In the genomic region with DNA sequence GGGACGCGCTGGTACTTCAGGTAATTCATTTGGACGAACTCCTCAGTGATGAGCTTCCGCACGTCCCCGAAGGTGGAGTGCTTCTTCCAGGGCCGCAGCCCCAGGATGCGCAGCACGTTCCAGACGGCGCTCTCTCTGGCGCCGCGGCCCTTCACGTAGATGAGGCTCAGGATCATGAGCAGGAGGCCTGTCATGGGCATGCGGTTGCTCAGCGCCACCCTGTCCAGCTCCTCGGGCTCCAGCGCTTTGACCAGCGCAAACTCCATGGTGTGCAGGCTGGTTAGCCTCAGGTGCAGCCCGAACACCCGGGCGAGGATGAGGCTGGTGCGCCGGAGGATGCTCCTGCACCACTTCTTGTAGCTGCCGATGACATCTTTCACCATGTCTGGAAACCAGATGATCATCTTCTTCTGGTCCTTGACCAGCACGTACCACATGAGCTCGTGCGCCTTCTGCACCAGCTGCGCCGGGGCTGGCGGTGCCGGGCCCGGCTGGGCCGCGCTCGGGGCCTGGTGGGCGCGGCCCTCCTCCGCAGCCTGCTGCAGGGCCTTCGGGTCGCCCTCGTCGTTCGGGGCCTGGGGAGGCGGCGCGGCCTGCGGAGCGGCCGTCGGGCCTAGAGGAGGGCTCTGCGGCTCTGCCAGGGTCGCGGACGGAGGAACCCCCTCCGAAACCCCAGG, we compare ENCODE assay signal across 1 cellular context.
TF ChIP-seq lines count a peak whose summit lies in the region.

No MANE protein-coding gene starts in this region.

TF ChIP-seq in SK-N-SH, 30 proteins besides CTCF, POLR2A, EP300 and RAD21 (continued from another document):
- TF ChIP-seq, protein P1, sequence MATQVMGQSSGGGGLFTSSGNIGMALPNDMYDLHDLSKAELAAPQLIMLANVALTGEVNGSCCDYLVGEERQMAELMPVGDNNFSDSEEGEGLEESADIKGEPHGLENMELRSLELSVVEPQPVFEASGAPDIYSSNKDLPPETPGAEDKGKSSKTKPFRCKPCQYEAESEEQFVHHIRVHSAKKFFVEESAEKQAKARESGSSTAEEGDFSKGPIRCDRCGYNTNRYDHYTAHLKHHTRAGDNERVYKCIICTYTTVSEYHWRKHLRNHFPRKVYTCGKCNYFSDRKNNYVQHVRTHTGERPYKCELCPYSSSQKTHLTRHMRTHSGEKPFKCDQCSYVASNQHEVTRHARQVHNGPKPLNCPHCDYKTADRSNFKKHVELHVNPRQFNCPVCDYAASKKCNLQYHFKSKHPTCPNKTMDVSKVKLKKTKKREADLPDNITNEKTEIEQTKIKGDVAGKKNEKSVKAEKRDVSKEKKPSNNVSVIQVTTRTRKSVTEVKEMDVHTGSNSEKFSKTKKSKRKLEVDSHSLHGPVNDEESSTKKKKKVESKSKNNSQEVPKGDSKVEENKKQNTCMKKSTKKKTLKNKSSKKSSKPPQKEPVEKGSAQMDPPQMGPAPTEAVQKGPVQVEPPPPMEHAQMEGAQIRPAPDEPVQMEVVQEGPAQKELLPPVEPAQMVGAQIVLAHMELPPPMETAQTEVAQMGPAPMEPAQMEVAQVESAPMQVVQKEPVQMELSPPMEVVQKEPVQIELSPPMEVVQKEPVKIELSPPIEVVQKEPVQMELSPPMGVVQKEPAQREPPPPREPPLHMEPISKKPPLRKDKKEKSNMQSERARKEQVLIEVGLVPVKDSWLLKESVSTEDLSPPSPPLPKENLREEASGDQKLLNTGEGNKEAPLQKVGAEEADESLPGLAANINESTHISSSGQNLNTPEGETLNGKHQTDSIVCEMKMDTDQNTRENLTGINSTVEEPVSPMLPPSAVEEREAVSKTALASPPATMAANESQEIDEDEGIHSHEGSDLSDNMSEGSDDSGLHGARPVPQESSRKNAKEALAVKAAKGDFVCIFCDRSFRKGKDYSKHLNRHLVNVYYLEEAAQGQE (IDR thresholded peaks at IDR 0.05; ENCODE audit: low read depth, low read length) = no peak
- TF ChIP-seq, protein P2, sequence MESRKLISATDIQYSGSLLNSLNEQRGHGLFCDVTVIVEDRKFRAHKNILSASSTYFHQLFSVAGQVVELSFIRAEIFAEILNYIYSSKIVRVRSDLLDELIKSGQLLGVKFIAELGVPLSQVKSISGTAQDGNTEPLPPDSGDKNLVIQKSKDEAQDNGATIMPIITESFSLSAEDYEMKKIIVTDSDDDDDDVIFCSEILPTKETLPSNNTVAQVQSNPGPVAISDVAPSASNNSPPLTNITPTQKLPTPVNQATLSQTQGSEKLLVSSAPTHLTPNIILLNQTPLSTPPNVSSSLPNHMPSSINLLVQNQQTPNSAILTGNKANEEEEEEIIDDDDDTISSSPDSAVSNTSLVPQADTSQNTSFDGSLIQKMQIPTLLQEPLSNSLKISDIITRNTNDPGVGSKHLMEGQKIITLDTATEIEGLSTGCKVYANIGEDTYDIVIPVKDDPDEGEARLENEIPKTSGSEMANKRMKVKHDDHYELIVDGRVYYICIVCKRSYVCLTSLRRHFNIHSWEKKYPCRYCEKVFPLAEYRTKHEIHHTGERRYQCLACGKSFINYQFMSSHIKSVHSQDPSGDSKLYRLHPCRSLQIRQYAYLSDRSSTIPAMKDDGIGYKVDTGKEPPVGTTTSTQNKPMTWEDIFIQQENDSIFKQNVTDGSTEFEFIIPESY (IDR thresholded peaks at IDR 0.05; ENCODE audit: borderline replicate concordance, low read depth) = no peak
- TF ChIP-seq EZH2phosphoT487 (IDR thresholded peaks at IDR 0.05; ENCODE audit: borderline replicate concordance, low read depth) (no peak), RXRA (IDR thresholded peaks at IDR 0.05; ENCODE audit: borderline replicate concordance, low read depth) (no peak), FOXJ3 (CRISPR knock-in tag; IDR thresholded peaks at IDR 0.05) (no peak), NFIC (IDR thresholded peaks at IDR 0.05; ENCODE audit: borderline replicate concordance) (no peak), CHD2 (IDR thresholded peaks at IDR 0.05; ENCODE audit: low read length, partially characterized antibody) (no peak), SIN3A (IDR thresholded peaks at IDR 0.05; ENCODE audit: borderline replicate concordance, low read depth, low read length) (no peak), GATA2 (CRISPR knock-in tag; IDR thresholded peaks at IDR 0.05) (no peak)
- TF ChIP-seq, protein P3, sequence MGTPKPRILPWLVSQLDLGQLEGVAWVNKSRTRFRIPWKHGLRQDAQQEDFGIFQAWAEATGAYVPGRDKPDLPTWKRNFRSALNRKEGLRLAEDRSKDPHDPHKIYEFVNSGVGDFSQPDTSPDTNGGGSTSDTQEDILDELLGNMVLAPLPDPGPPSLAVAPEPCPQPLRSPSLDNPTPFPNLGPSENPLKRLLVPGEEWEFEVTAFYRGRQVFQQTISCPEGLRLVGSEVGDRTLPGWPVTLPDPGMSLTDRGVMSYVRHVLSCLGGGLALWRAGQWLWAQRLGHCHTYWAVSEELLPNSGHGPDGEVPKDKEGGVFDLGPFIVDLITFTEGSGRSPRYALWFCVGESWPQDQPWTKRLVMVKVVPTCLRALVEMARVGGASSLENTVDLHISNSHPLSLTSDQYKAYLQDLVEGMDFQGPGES (IDR thresholded peaks at IDR 0.05; ENCODE audit: low read depth, low read length) = no peak
- TF ChIP-seq, protein P4, sequence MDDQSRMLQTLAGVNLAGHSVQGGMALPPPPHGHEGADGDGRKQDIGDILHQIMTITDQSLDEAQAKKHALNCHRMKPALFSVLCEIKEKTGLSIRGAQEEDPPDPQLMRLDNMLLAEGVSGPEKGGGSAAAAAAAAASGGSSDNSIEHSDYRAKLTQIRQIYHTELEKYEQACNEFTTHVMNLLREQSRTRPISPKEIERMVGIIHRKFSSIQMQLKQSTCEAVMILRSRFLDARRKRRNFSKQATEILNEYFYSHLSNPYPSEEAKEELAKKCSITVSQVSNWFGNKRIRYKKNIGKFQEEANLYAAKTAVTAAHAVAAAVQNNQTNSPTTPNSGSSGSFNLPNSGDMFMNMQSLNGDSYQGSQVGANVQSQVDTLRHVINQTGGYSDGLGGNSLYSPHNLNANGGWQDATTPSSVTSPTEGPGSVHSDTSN (IDR thresholded peaks at IDR 0.05) = no peak
- TF ChIP-seq, protein P5, sequence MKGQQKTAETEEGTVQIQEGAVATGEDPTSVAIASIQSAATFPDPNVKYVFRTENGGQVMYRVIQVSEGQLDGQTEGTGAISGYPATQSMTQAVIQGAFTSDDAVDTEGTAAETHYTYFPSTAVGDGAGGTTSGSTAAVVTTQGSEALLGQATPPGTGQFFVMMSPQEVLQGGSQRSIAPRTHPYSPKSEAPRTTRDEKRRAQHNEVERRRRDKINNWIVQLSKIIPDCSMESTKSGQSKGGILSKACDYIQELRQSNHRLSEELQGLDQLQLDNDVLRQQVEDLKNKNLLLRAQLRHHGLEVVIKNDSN (IDR thresholded peaks at IDR 0.05; ENCODE audit: borderline replicate concordance, low read depth) = no peak
